Comparison of ENCODE assay signal across 1 cellular context in genomic region chr20:63783970-63784369, GRCh38.
TF ChIP-seq lines count a peak whose summit lies in the region.

No MANE protein-coding gene starts in this region.

TF ChIP-seq in H1, 55 proteins besides CTCF, POLR2A, EP300 and RAD21:
- TF ChIP-seq ATF3 (IDR thresholded peaks at IDR 0.05; ENCODE audit: insufficient read depth, low read depth, low read length) = no peak
- no peak for TF ChIP-seq NRF1 (IDR thresholded peaks at IDR 0.05; ENCODE audit: low read depth, low read length)
- no peak for TF ChIP-seq FOSL1 (IDR thresholded peaks at IDR 0.05; ENCODE audit: insufficient read depth, low read depth, low read length)
- TF ChIP-seq RBBP5 (IDR thresholded peaks at IDR 0.05; ENCODE audit: borderline replicate concordance, low read depth, low read length) = no peak
- TF ChIP-seq CHD1 (IDR thresholded peaks at IDR 0.05; ENCODE audit: low read depth, low read length) = no peak
- TF ChIP-seq CHD2 (IDR thresholded peaks at IDR 0.05; ENCODE audit: low read length) = no peak
- no peak for TF ChIP-seq ASH2L (IDR thresholded peaks at IDR 0.05; ENCODE audit: low read length)
- no peak for TF ChIP-seq TAF7 (optimal IDR thresholded peaks at IDR 0.05; ENCODE audit: borderline replicate concordance, low read depth, low read length)
- TF ChIP-seq POLR2AphosphoS5 (IDR thresholded peaks at IDR 0.05; ENCODE audit: low read depth, low read length) = no peak
- TF ChIP-seq SAP30 (IDR thresholded peaks at IDR 0.05; ENCODE audit: insufficient read depth, insufficient replicate concordance, low read length) = no peak
- TF ChIP-seq, protein P1, sequence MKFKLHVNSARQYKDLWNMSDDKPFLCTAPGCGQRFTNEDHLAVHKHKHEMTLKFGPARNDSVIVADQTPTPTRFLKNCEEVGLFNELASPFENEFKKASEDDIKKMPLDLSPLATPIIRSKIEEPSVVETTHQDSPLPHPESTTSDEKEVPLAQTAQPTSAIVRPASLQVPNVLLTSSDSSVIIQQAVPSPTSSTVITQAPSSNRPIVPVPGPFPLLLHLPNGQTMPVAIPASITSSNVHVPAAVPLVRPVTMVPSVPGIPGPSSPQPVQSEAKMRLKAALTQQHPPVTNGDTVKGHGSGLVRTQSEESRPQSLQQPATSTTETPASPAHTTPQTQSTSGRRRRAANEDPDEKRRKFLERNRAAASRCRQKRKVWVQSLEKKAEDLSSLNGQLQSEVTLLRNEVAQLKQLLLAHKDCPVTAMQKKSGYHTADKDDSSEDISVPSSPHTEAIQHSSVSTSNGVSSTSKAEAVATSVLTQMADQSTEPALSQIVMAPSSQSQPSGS (IDR thresholded peaks at IDR 0.05; ENCODE audit: low read length) = no peak
- no peak for TF ChIP-seq TEAD4 (IDR thresholded peaks at IDR 0.05; ENCODE audit: low read depth, low read length)
- TF ChIP-seq, protein P2, sequence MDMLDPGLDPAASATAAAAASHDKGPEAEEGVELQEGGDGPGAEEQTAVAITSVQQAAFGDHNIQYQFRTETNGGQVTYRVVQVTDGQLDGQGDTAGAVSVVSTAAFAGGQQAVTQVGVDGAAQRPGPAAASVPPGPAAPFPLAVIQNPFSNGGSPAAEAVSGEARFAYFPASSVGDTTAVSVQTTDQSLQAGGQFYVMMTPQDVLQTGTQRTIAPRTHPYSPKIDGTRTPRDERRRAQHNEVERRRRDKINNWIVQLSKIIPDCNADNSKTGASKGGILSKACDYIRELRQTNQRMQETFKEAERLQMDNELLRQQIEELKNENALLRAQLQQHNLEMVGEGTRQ (IDR thresholded peaks at IDR 0.05; ENCODE audit: low read length) = no peak
